In the genomic region with DNA sequence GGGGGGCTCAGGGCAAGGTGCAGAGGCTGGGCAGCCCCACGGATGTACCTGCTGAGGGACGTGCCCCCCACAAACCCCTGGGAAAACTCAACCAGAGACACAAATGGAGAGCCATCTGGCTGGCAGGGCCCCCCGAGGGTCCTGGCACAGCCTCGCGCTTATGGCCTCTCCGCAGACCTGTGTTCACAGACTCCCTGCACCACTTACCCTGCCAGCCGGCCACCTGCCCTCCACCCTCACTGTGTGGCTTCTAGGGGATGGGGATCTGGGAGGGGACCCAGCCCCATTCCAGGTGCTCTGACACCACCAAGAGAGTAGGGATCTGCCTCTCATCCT, we compare ENCODE assay signal across 1 cellular context.
TF ChIP-seq lines count a peak whose summit lies in the region.

No MANE protein-coding gene starts in this region.

TF ChIP-seq in neural cell, 6 proteins besides CTCF, POLR2A, EP300 and RAD21:
- TF ChIP-seq SMC3 (conservative IDR thresholded peaks at IDR 0.05; ENCODE audit: poor library complexity) (no peak), POLR2AphosphoS5 (IDR thresholded peaks at IDR 0.05) (no peak), MXI1 (conservative IDR thresholded peaks at IDR 0.05; ENCODE audit: poor library complexity, severe bottlenecking) (no peak), EZH2 (IDR thresholded peaks at IDR 0.05; ENCODE audit: borderline replicate concordance, insufficient read depth, low read length, poor library complexity, severe bottlenecking) (no peak), TAF1 (IDR thresholded peaks at IDR 0.05; ENCODE audit: low read depth) (no peak)
- TF ChIP-seq, protein P1, sequence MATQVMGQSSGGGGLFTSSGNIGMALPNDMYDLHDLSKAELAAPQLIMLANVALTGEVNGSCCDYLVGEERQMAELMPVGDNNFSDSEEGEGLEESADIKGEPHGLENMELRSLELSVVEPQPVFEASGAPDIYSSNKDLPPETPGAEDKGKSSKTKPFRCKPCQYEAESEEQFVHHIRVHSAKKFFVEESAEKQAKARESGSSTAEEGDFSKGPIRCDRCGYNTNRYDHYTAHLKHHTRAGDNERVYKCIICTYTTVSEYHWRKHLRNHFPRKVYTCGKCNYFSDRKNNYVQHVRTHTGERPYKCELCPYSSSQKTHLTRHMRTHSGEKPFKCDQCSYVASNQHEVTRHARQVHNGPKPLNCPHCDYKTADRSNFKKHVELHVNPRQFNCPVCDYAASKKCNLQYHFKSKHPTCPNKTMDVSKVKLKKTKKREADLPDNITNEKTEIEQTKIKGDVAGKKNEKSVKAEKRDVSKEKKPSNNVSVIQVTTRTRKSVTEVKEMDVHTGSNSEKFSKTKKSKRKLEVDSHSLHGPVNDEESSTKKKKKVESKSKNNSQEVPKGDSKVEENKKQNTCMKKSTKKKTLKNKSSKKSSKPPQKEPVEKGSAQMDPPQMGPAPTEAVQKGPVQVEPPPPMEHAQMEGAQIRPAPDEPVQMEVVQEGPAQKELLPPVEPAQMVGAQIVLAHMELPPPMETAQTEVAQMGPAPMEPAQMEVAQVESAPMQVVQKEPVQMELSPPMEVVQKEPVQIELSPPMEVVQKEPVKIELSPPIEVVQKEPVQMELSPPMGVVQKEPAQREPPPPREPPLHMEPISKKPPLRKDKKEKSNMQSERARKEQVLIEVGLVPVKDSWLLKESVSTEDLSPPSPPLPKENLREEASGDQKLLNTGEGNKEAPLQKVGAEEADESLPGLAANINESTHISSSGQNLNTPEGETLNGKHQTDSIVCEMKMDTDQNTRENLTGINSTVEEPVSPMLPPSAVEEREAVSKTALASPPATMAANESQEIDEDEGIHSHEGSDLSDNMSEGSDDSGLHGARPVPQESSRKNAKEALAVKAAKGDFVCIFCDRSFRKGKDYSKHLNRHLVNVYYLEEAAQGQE (IDR thresholded peaks at IDR 0.05; ENCODE audit: borderline replicate concordance) = no peak
TF ChIP-seq in neural cell: peak in this region for 0.
